In genomic region chr17:40315678-40316570, GRCh38 we compare ENCODE assay signal across 9 cellular contexts. TPM values are rescaled to one million over a fixed set of nuclear protein-coding genes. Genes with fewer than 3 reads are reported as not detected.
A peak's percentile ranks its signal among the peaks of the same experiment; 100 is the strongest.
DNase-seq lines count a peak whose midpoint lies in the region; ATAC-seq, FAIRE-seq and TF ChIP-seq lines count a peak whose summit lies in the region.
"Had no signal": no experiment of that assay in that cellular context is flagged by ENCODE, and none has a peak within 500 bp of the region (broad histone marks: within the 10 kb centered on the region; RNA-seq: fewer than 3 reads in every experiment).

No MANE protein-coding gene starts in this region.

- 0 out of 2 replicates have a peak, but pooled peaks cover 8% of the 10 kb centered on the region for H3K36me3 Mint-ChIP-seq in HFFc6 (ENCODE audit: low read depth)
- H3K36me3 Mint-ChIP-seq in T-helper 1 cell treated with Interleukin-12 subunit alpha and Interleukin-12 subunit beta and Interleukin-4 antibody, amounts not matched to agents 30 μg/mL and 1 μg/mL, for 36 hours (ENCODE audit: low read depth) = peaks cover 2% of the 10 kb centered on the region

- FAIRE-seq in RCC 7860 (lab: Jason Lieb, UNC) = no peak
- FAIRE-seq: endometrium had no signal

- no peak overlapping the region for H2AFZ ChIP-seq in smooth muscle cell (ENCODE audit: low read depth)

- peak overlapping the region; percentile 98 for H3K27ac Mint-ChIP-seq in HFFc6
- no peak overlapping the region for H3K27ac Mint-ChIP-seq in T-helper 1 cell treated with Interleukin-12 subunit alpha and Interleukin-12 subunit beta and Interleukin-4 antibody, amounts not matched to agents 30 μg/mL and 1 μg/mL, for 36 hours

- no peak for DNase-seq in HFFc6
- no peak for DNase-seq in right atrium auricular region (ENCODE audit: low spot score)
- no peak for DNase-seq in smooth muscle cell (lab: John Stamatoyannopoulos, UW; ENCODE audit: unreplicated experiment)
- DNase-seq in ACHN = no peak
- no peak for DNase-seq in RCC 7860 (ENCODE audit: low spot score)
- DNase-seq: SHP77 treated with DMSO at 0.1 percent for 48 hours had no signal

- H3K4me2 ChIP-seq in smooth muscle cell = peak overlapping the region; percentile 80

- H3K27ac ChIP-seq in right atrium auricular region (peak overlapping the region; percentile 96 to 98), smooth muscle cell (ENCODE audit: low read depth) (peak overlapping the region; percentile 93)

- H3K4me3 ChIP-seq in right atrium auricular region (peak overlapping the region in 1 of 2 donors; percentile 97), smooth muscle cell (peak overlapping the region; percentile 91)

- H3K79me2 ChIP-seq in smooth muscle cell (ENCODE audit: low read depth) = peaks cover 28% of the 10 kb centered on the region

- no peaks in the 10 kb centered on the region; the same call in none of the 2 replicates for H3K27me3 Mint-ChIP-seq in HFFc6 (ENCODE audit: insufficient read depth)
- H3K27me3 Mint-ChIP-seq in T-helper 1 cell treated with Interleukin-12 subunit alpha and Interleukin-12 subunit beta and Interleukin-4 antibody, amounts not matched to agents 30 μg/mL and 1 μg/mL, for 36 hours (ENCODE audit: low read depth) = no peaks in the 10 kb centered on the region

- H4K20me1 ChIP-seq in smooth muscle cell (ENCODE audit: low read depth) = peaks cover 34% of the 10 kb centered on the region

- H3K4me1 ChIP-seq in right atrium auricular region (peaks cover 5 to 94% of the 10 kb centered on the region in 2 donors), smooth muscle cell (ENCODE audit: low read depth) (peaks cover 54% of the 10 kb centered on the region)

- H3K9me3 ChIP-seq in right atrium auricular region (no peaks in the 10 kb centered on the region), smooth muscle cell (replicated peaks; ENCODE audit: low read depth) (no peaks in the 10 kb centered on the region)

- in situ Hi-C loops in ACHN (cut with HindIII; ENCODE audit: low pct_ligation_motif_present, low pct_unique_long_range_greater_than_20kb, low sequenced_read_pairs) = loop anchor here (25.0 kb wide), 1 partner anchor 221 kb away; no protein-coding TSS in a partner anchor

- H3K27me3 ChIP-seq in right atrium auricular region = no peaks in the 10 kb centered on the region
- no peaks in the 10 kb centered on the region for H3K27me3 ChIP-seq in smooth muscle cell (ENCODE audit: low read depth)

- H3K4me1 Mint-ChIP-seq in HFFc6 (ENCODE audit: low read depth) = peaks cover 25% of the 10 kb centered on the region
- H3K4me1 Mint-ChIP-seq in T-helper 1 cell treated with Interleukin-12 subunit alpha and Interleukin-12 subunit beta and Interleukin-4 antibody, amounts not matched to agents 30 μg/mL and 1 μg/mL, for 36 hours (ENCODE audit: low read depth) = peaks cover 65% of the 10 kb centered on the region

- WGBS in smooth muscle cell (ENCODE audit: low lambda C conversion rate) = 57% methylated on average over 9 of the region's 9 CpGs

- no peaks in the 10 kb centered on the region for H3K9me3 Mint-ChIP-seq in HFFc6
- H3K9me3 Mint-ChIP-seq in T-helper 1 cell treated with Interleukin-12 subunit alpha and Interleukin-12 subunit beta and Interleukin-4 antibody, amounts not matched to agents 30 μg/mL and 1 μg/mL, for 36 hours = no peaks in the 10 kb centered on the region

- H3K4me3 Mint-ChIP-seq in HFFc6 = peak overlapping the region; percentile 67; the same call in 1 of the 2 replicates
- peak overlapping the region; percentile 25 for H3K4me3 Mint-ChIP-seq in T-helper 1 cell treated with Interleukin-12 subunit alpha and Interleukin-12 subunit beta and Interleukin-4 antibody, amounts not matched to agents 30 μg/mL and 1 μg/mL, for 36 hours

- H3K9ac ChIP-seq in smooth muscle cell (ENCODE audit: low read depth) = no peak overlapping the region

- H3K36me3 ChIP-seq in right atrium auricular region (no peaks in the 10 kb centered on the region), smooth muscle cell (ENCODE audit: low read depth) (no peaks in the 10 kb centered on the region)

- ATAC-seq in esophagus mucosa = no peak

- H3F3A ChIP-seq in smooth muscle cell (ENCODE audit: low read depth) = peaks cover 13% of the 10 kb centered on the region

- TF ChIP-seq CTCF in HFFc6 (IDR thresholded peaks at IDR 0.05) (no peak; the same call in 1 of the 2 replicates), right atrium auricular region (IDR thresholded peaks at IDR 0.05) (no peak), smooth muscle cell (IDR thresholded peaks at IDR 0.05; ENCODE audit: borderline replicate concordance, insufficient read depth, poor library complexity, severe bottlenecking) (no peak)

RNA-seq across cellular contexts. Expression of gene RARA, which starts 6.9 kb away (rescaled TPM):
- 10 to 100 TPM; 27.1 to 32.2 (median 28.8) TPM for total RNA-seq in HFFc6 (2021; fragmentation: NEBNext Ultra II Directional; extraction: Animal tissue kit (Norgen Biotek cat#: 25700))
- 10 to 100 TPM; 28.5 to 51.7 TPM for total RNA-seq in right atrium auricular region
- total RNA-seq in smooth muscle cell = 13.6 and 22.5 TPM in 2 replicates
- polyA plus RNA-seq in smooth muscle cell = 21.6 and 22.1 TPM in 2 replicates
- 8.2 TPM for total RNA-seq in esophagus mucosa

RNA-seq across cellular contexts. Expression of gene CDC6, which starts 28.2 kb away (rescaled TPM):
- 10 to 100 TPM; 16.9 to 36.0 (median 31.5) TPM for total RNA-seq in HFFc6 (2021; fragmentation: NEBNext Ultra II Directional; extraction: Animal tissue kit (Norgen Biotek cat#: 25700))
- 1 to 10 TPM in 1 of 2 donors, under 1 TPM in 1; 0.44 to 1.0 TPM for total RNA-seq in right atrium auricular region
- 10.4 and 15.1 TPM in 2 replicates for total RNA-seq in smooth muscle cell
- polyA plus RNA-seq in smooth muscle cell = 5.2 and 5.5 TPM in 2 replicates
- total RNA-seq in esophagus mucosa = 12.8 TPM

RNA-seq across cellular contexts. Expression of gene GJD3, which starts 48.6 kb away (rescaled TPM):
- 1 to 10 TPM in 2 of 6 experiments, under 1 TPM in 4; 0.36 to 1.4 (median 0.81) TPM for total RNA-seq in HFFc6 (2021; fragmentation: NEBNext Ultra II Directional; extraction: Animal tissue kit (Norgen Biotek cat#: 25700))
- total RNA-seq in right atrium auricular region (1 to 10 TPM in 1 of 2 donors, not detected in 1; 1.6 TPM), smooth muscle cell (not detected in 2 replicates), esophagus mucosa (0.28 TPM)
- 0.27 and 0.30 TPM in 2 replicates for polyA plus RNA-seq in smooth muscle cell
